ENCODE assay signal across 14 cellular contexts in genomic region chr7:128833939-128834310, GRCh38. TPM values are rescaled to one million over a fixed set of nuclear protein-coding genes. Genes with fewer than 3 reads are reported as not detected.
DNase-seq lines count a peak whose midpoint lies in the region; ATAC-seq and TF ChIP-seq lines count a peak whose summit lies in the region.
"Had no signal": no experiment of that assay in that cellular context is flagged by ENCODE, and none has a peak within 500 bp of the region (broad histone marks: within the 10 kb centered on the region; RNA-seq: fewer than 3 reads in every experiment).

No MANE protein-coding gene starts in this region.

- peak overlapping the region; percentile 95 for H3K27ac ChIP-seq in IMR-90 (ENCODE audit: insufficient read depth, low read length)
- peak overlapping the region; percentile 96 for H3K27ac ChIP-seq in caudate nucleus (ENCODE audit: low read depth, low read length)
- no peak overlapping the region for H3K27ac ChIP-seq in iPS-18a (ENCODE audit: low read length)
- H3K27ac ChIP-seq in stomach smooth muscle (ENCODE audit: low read length): peak overlapping the region; percentile 96

- in situ Hi-C loops in IMR-90 (cut with MboI; ENCODE audit: low sequenced_read_pairs): no loop called here

- POLR2A ChIA-PET in IMR-90 (lab: Charles Lee; ENCODE audit: unreplicated experiment): interaction anchor here (0.5 kb wide), 1 partner anchor 152 kb away, joined by 6 read pairs; no protein-coding TSS in a partner anchor

- peak overlapping the region; percentile 95 for H3K4me2 ChIP-seq in IMR-90 (ENCODE audit: low read depth, low read length)

- no peak overlapping the region for H4K8ac ChIP-seq in IMR-90 (ENCODE audit: low read depth in 2 of 2, low read length in 2 of 2)

- H3K36me3 ChIP-seq in IMR-90 (ENCODE audit: control insufficient read depth, insufficient read depth, low read length) (peaks cover 40% of the 10 kb centered on the region), iPS-18a (ENCODE audit: control insufficient read depth, low read depth, low read length) (no peaks in the 10 kb centered on the region), stomach smooth muscle (ENCODE audit: control insufficient read depth in 2 of 2, insufficient read depth in 2 of 2, low read length in 2 of 2) (peaks cover 31 to 34% of the 10 kb centered on the region in 2 donors)

- no peaks in the 10 kb centered on the region for H3K27me3 ChIP-seq in IMR-90 (ENCODE audit: control insufficient read depth, insufficient read depth, low read length)
- peaks cover 30% of the 10 kb centered on the region for H3K27me3 ChIP-seq in iPS-18a (ENCODE audit: control insufficient read depth, insufficient read depth, low read length)
- H3K27me3 ChIP-seq in stomach smooth muscle (ENCODE audit: control insufficient read depth in 1 of 2, insufficient read depth in 2 of 2, low read length in 2 of 2): no peaks in the 10 kb centered on the region

- H3K9ac ChIP-seq in IMR-90 (ENCODE audit: low read depth, low read length): peak overlapping the region; percentile 48; the same call in 1 of the 2 replicates
- H3K9ac ChIP-seq in iPS-18a (ENCODE audit: low read length): no peak overlapping the region
- peak overlapping the region; percentile 47 to 49 for H3K9ac ChIP-seq in stomach smooth muscle (ENCODE audit: low read length in 2 of 2)

- no peak overlapping the region for H2BK20ac ChIP-seq in IMR-90 (ENCODE audit: low read depth, low read length)

- H3K4ac ChIP-seq in IMR-90 (ENCODE audit: low read depth, low read length): no peak overlapping the region

- CTCF ChIA-PET in IMR-90 (lab: Yijun Ruan, JAX): no interaction called here

- peak overlapping the region; percentile 88 for H2AK9ac ChIP-seq in IMR-90 (replicated peaks; ENCODE audit: low read depth, low read length, poor library complexity)

- H3K14ac ChIP-seq in IMR-90 (replicated peaks; ENCODE audit: low read depth, low read length): 0 out of 2 replicates have a peak overlapping the region, but pooled peaks have one; percentile 18

- no peak overlapping the region; the same call in 1 of the 2 replicates for H3K23ac ChIP-seq in IMR-90 (ENCODE audit: low read depth, low read length)

- H3K56ac ChIP-seq in IMR-90 (ENCODE audit: extremely low read depth, insufficient read depth, low read length): no peak overlapping the region

- H3K9me1 ChIP-seq in IMR-90 (ENCODE audit: insufficient read depth, low read length): no peaks in the 10 kb centered on the region

- H3K79me1 ChIP-seq in IMR-90 (ENCODE audit: low read depth in 1 of 2, low read length in 2 of 2): peaks cover 9 to 70% of the 10 kb centered on the region in 2 experiments

- dilution Hi-C loops in IMR-90 (cut with HindIII; ENCODE audit: low sequenced_read_pairs, unreplicated experiment): no loop called here

- H3K9me3 ChIP-seq in IMR-90 (ENCODE audit: control insufficient read depth, insufficient read depth, low read length) (no peaks in the 10 kb centered on the region), iPS-18a (ENCODE audit: control insufficient read depth, low read depth, low read length) (no peaks in the 10 kb centered on the region), stomach smooth muscle (ENCODE audit: control insufficient read depth in 2 of 2, low read length in 2 of 2) (no peaks in the 10 kb centered on the region)

- no peak for TF ChIP-seq CTCF in IMR-90 (conservative IDR thresholded peaks at IDR 0.05; ENCODE audit: low read depth, low read length)

- no peak for TF ChIP-seq POLR2A in IMR-90 (IDR thresholded peaks at IDR 0.05; ENCODE audit: low read depth, low read length)

- H3K18ac ChIP-seq in IMR-90 (ENCODE audit: low read depth, low read length): no peak overlapping the region; the same call in 1 of the 2 replicates

- no TSS peak for BruUV-seq in IMR-90 (replicated peaks; lab: Mats Ljungman, UMichigan)

- no peak overlapping the region for H2AFZ ChIP-seq in IMR-90 (replicated peaks; ENCODE audit: low read length, poor library complexity)

- TF ChIP-seq RAD21 in IMR-90 (IDR thresholded peaks at IDR 0.05; ENCODE audit: low read length): no peak

- H3K4me1 ChIP-seq in IMR-90 (ENCODE audit: control insufficient read depth, insufficient read depth, low read length) (peaks cover 30% of the 10 kb centered on the region), iPS-18a (ENCODE audit: control insufficient read depth, low read depth, low read length) (peaks cover 33% of the 10 kb centered on the region), stomach smooth muscle (ENCODE audit: control insufficient read depth, insufficient read depth, low read length) (peaks cover 77% of the 10 kb centered on the region)

- ATAC-seq in IMR-90 (ENCODE audit: low read depth) (peak; percentile 0; the same call in 1 of the 2 replicates), GM18870 (IDR thresholded peaks at IDR 0.05; ENCODE audit: unreplicated experiment) (no peak)

- intact Hi-C loops in IMR-90 (cut with micrococcal nuclease): loop anchor here (5.0 kb wide), 1 partner anchor 92 kb away; no protein-coding TSS in a partner anchor

- H4K91ac ChIP-seq in IMR-90 (ENCODE audit: insufficient read depth, low read depth, low read length): no peak overlapping the region

- no peak overlapping the region for H2AK5ac ChIP-seq in IMR-90 (ENCODE audit: low read depth, low read length)

- DNase-seq in IMR-90 (no peak), caudate nucleus (lab: John Stamatoyannopoulos, UW) (peak in 2 of 61 donors; percentile 18 to 21), NCI-H187 treated with DMSO at 0.1 percent for 48 hours (lab: John Stamatoyannopoulos, UW) (no peak), NCI-H2196 (lab: John Stamatoyannopoulos, UW; ENCODE audit: unreplicated experiment) (no peak)
- no peak for DNase-seq in stimulated activated CD4-positive, alpha-beta T cell treated with anti-CD3 and anti-CD28 coated beads, Interleukin-2, amount 100 ng/mL, for 24 hours
- DNase-seq: activated CD4-positive, CD25-positive, alpha-beta regulatory T cell treated with anti-CD3 and anti-CD28 coated beads, Interleukin-2, amount 50 U/mL, for 72 hours; activated gamma-delta T cell treated with Interleukin-2 at 50 U/mL for 16 hours; DMS153; effector memory CD4-positive, alpha-beta T cell; NCI-H2107 had no signal

- no CpG with 5 or more reads among the region's 3 CpGs for WGBS in IMR-90 (ENCODE audit: extremely low coverage in 2 of 2, insufficient read length in 1 of 2), 2 experiments

- H3K4me3 ChIP-seq in IMR-90 (ENCODE audit: insufficient read depth, low read depth, low read length) (peak overlapping the region; percentile 17; the same call in 1 of the 2 replicates), iPS-18a (ENCODE audit: low read length) (peak overlapping the region; percentile 64), stomach smooth muscle (ENCODE audit: low read length in 2 of 2) (peak overlapping the region; percentile 17 to 91)

- peak overlapping the region; percentile 49 for H2BK5ac ChIP-seq in IMR-90 (ENCODE audit: low read depth, low read length, poor library complexity, severe bottlenecking)

- peaks cover 89% of the 10 kb centered on the region for H4K20me1 ChIP-seq in IMR-90 (ENCODE audit: insufficient read depth, low read length)

- H4K5ac ChIP-seq in IMR-90 (ENCODE audit: low read depth, low read length): no peak overlapping the region; the same call in 1 of the 2 replicates

- H2BK15ac ChIP-seq in IMR-90 (ENCODE audit: low read depth, low read length): no peak overlapping the region

- H2BK120ac ChIP-seq in IMR-90 (ENCODE audit: low read depth, low read length): no peak overlapping the region

TF ChIP-seq in IMR-90, 13 proteins besides CTCF, POLR2A, EP300 and RAD21:
- TF ChIP-seq FOS (IDR thresholded peaks at IDR 0.05; ENCODE audit: low read depth, low read length): no peak
- no peak for TF ChIP-seq ELK1 (IDR thresholded peaks at IDR 0.05; ENCODE audit: borderline replicate concordance, low read depth, low read length)
- no peak for TF ChIP-seq USF2 (IDR thresholded peaks at IDR 0.05; ENCODE audit: low read depth, low read length)
- TF ChIP-seq MXI1 (IDR thresholded peaks at IDR 0.05; ENCODE audit: borderline replicate concordance, low read depth, low read length): no peak
- no peak for TF ChIP-seq BHLHE40 (IDR thresholded peaks at IDR 0.05; ENCODE audit: low read depth, low read length)

RNA-seq across cellular contexts. Expression of gene FLNC, which starts 3.7 kb away (rescaled TPM):
- total RNA-seq in IMR-90 (2012; rRNA removed): 116 and 139 TPM in 2 replicates
- polyA plus RNA-seq in IMR-90 (2012; rRNA removed): 154 and 167 TPM in 2 replicates
- polyA plus RNA-seq in IMR-90 (2012; cell fraction: cytosol; rRNA removed): 67.5 and 137 TPM in 2 replicates
- 165 and 525 TPM in 2 replicates for polyA plus RNA-seq in IMR-90 (2012; cell fraction: nucleus; rRNA removed; ENCODE audit: low replicate concordance)

RNA-seq across cellular contexts. Expression of gene ATP6V1F, which starts 28.7 kb away (rescaled TPM):
- 61.1 and 104 TPM in 2 replicates for total RNA-seq in IMR-90 (2012; rRNA removed)
- 321 and 346 TPM in 2 replicates for polyA plus RNA-seq in IMR-90 (2012; rRNA removed)
- 128 and 421 TPM in 2 replicates for polyA plus RNA-seq in IMR-90 (2012; cell fraction: cytosol; rRNA removed)
- polyA plus RNA-seq in IMR-90 (2012; cell fraction: nucleus; rRNA removed; ENCODE audit: low replicate concordance): 84.2 and 106 TPM in 2 replicates

RNA-seq across cellular contexts. Expression of gene CCDC136, which starts 42.2 kb away (rescaled TPM):
- 7.7 and 8.3 TPM in 2 replicates for total RNA-seq in IMR-90 (2012; rRNA removed)
- polyA plus RNA-seq in IMR-90 (2012; rRNA removed): 15.1 and 18.0 TPM in 2 replicates
- polyA plus RNA-seq in IMR-90 (2012; cell fraction: cytosol; rRNA removed): 5.3 and 5.9 TPM in 2 replicates
- polyA plus RNA-seq in IMR-90 (2012; cell fraction: nucleus; rRNA removed; ENCODE audit: low replicate concordance): 41.0 and 106 TPM in 2 replicates

RNA-seq across cellular contexts. Expression of gene OPN1SW, which starts 58.3 kb away (rescaled TPM):
- total RNA-seq in IMR-90 (2012; rRNA removed): not detected in 2 replicates
- polyA plus RNA-seq in IMR-90 (2012; rRNA removed): not detected in 2 replicates
- 0.04 TPM in 1 of 2 replicates, not detected in the other for polyA plus RNA-seq in IMR-90 (2012; cell fraction: cytosol; rRNA removed)
- not detected in 2 replicates for polyA plus RNA-seq in IMR-90 (2012; cell fraction: nucleus; rRNA removed; ENCODE audit: low replicate concordance)
- total RNA-seq: kidney epithelial cell had no signal
